ENCODE assay signal across 12 cellular contexts in genomic region chr12:113413488-113413939, GRCh38. TPM values are rescaled to one million over a fixed set of nuclear protein-coding genes. Genes with fewer than 3 reads are reported as not detected.
DNase-seq lines count a peak whose midpoint lies in the region; TF ChIP-seq lines count a peak whose summit lies in the region.
"Had no signal": no experiment of that assay in that cellular context is flagged by ENCODE, and none has a peak within 500 bp of the region (broad histone marks: within the 10 kb centered on the region; RNA-seq: fewer than 3 reads in every experiment).

No MANE protein-coding gene starts in this region.

- H2AFZ ChIP-seq in hepatocyte, result no peak overlapping the region

- no peak overlapping the region for H3K4me2 ChIP-seq in hepatocyte

- no peaks in the 10 kb centered on the region for H4K20me1 ChIP-seq in hepatocyte (ENCODE audit: insufficient read depth, poor library complexity, severe bottlenecking)

- in situ Hi-C loops in SK-MEL-5 (cut with HindIII; ENCODE audit: low pct_unique_long_range_greater_than_20kb, low sequenced_read_pairs), result no loop called here

- H3K9me2 ChIP-seq in hepatocyte (replicated peaks; ENCODE audit: insufficient read depth), result no peaks in the 10 kb centered on the region

- H3K27ac ChIP-seq in hepatocyte (no peak overlapping the region), prostate gland (no peak overlapping the region), sigmoid colon (no peak overlapping the region)

- 67% methylated on average over 11 of the region's 11 CpGs for WGBS in hepatocyte (ENCODE audit: low lambda C conversion rate, missing lambda C conversion rate)
- WGBS in prostate gland, result 55% methylated on average over 11 of the region's 11 CpGs
- 60 to 70% methylated on average over 11 of the region's 11 CpGs for WGBS in sigmoid colon, 2 donors

- DNase-seq in AG08395 (ENCODE audit: low spot score) (peak; percentile 70), EL (peak; percentile 38), SK-MEL-5 (ENCODE audit: low read depth, low spot score) (peak; percentile 58), hepatocyte (ENCODE audit: low spot score) (peak; percentile 32), ureter (ENCODE audit: low spot score) (no peak), prostate gland (ENCODE audit: low spot score) (no peak), SIG-M5 treated with dmso at 0.1 percent for 504 hours (lab: John Stamatoyannopoulos, UW; ENCODE audit: unreplicated experiment) (no peak), sigmoid colon (no peak)
- DNase-seq: activated naive CD4-positive, alpha-beta T cell; CD8-positive, alpha-beta T cell; NCI-H526; stimulated activated CD4-positive, alpha-beta T cell treated with anti-CD3 and anti-CD28 coated beads, Interleukin-15, amount 100 ng/mL, for 24 hours had no signal

- TF ChIP-seq EP300 in sigmoid colon (IDR thresholded peaks at IDR 0.05), result no peak

- intact Hi-C loops in prostate gland (cut with DNase I) (no loop called here), sigmoid colon (cut with DNase I) (no loop called here)

- H3K4me3 ChIP-seq in hepatocyte (no peak overlapping the region), prostate gland (no peak overlapping the region), sigmoid colon (no peak overlapping the region)

- H3K9me3 ChIP-seq in hepatocyte (ENCODE audit: low read depth) (no peaks in the 10 kb centered on the region), prostate gland (no peaks in the 10 kb centered on the region), sigmoid colon (no peaks in the 10 kb centered on the region)

- H3K27me3 ChIP-seq in hepatocyte, result no peaks in the 10 kb centered on the region
- H3K27me3 ChIP-seq in prostate gland (replicated peaks; ENCODE audit: insufficient read depth), result no peaks in the 10 kb centered on the region
- H3K27me3 ChIP-seq in sigmoid colon, result peaks cover 0 to 12% (median 0%) of the 10 kb centered on the region in 3 donors

- no peaks in the 10 kb centered on the region for H3K79me2 ChIP-seq in hepatocyte

- TF ChIP-seq POLR2A in prostate gland (IDR thresholded peaks at IDR 0.05) (no peak), sigmoid colon (IDR thresholded peaks at IDR 0.05) (no peak)

- H3K36me3 ChIP-seq in hepatocyte (replicated peaks; ENCODE audit: insufficient read depth, low read depth), result no peaks in the 10 kb centered on the region
- H3K36me3 ChIP-seq in prostate gland, result no peaks in the 10 kb centered on the region
- H3K36me3 ChIP-seq in sigmoid colon, result no peaks in the 10 kb centered on the region

- TF ChIP-seq CTCF in hepatocyte (IDR thresholded peaks at IDR 0.05; ENCODE audit: poor library complexity) (no peak), prostate gland (IDR thresholded peaks at IDR 0.05) (no peak), sigmoid colon (IDR thresholded peaks at IDR 0.05) (no peak)

- H3K4me1 ChIP-seq in hepatocyte (ENCODE audit: insufficient read depth) (peaks cover 9% of the 10 kb centered on the region), prostate gland (replicated peaks) (no peaks in the 10 kb centered on the region), sigmoid colon (no peaks in the 10 kb centered on the region)

RNA-seq across cellular contexts. Expression of gene SDSL, which starts 8.7 kb away (rescaled TPM):
- 8.3 and 8.6 TPM in 2 replicates for total RNA-seq in SK-MEL-5 (2014; rRNA removed; shearing (Covaris generic))
- 22.6 and 28.2 TPM in 2 replicates for polyA plus RNA-seq in SK-MEL-5 (2015; cell fraction: cytosol; rRNA removed)
- polyA plus RNA-seq in SK-MEL-5 (2015; cell fraction: nucleus; rRNA removed), result 9.7 and 18.0 TPM in 2 replicates
- total RNA-seq in hepatocyte, result 10.3 and 13.8 TPM in 2 replicates
- polyA plus RNA-seq in hepatocyte, result 24.7 and 26.7 TPM in 2 replicates
- total RNA-seq in ureter, result 17.4 TPM
- 1 to 10 TPM; 6.2 to 8.5 TPM for total RNA-seq in prostate gland
- 1 to 10 TPM in 2 of 4 donors, under 1 TPM in 2; 0.82 to 1.9 (median 0.95) TPM for total RNA-seq in sigmoid colon
- polyA plus RNA-seq in sigmoid colon, result 10 to 100 TPM; 24.3 to 33.0 (median 32.6) TPM
- total RNA-seq: CD8-positive, alpha-beta T cell had no signal

RNA-seq across cellular contexts. Expression of gene SDS, which starts 9.8 kb away (rescaled TPM):
- not detected in 2 replicates for total RNA-seq in SK-MEL-5 (2014; rRNA removed; shearing (Covaris generic))
- not detected in 2 replicates for polyA plus RNA-seq in SK-MEL-5 (2015; cell fraction: cytosol; rRNA removed)
- polyA plus RNA-seq in SK-MEL-5 (2015; cell fraction: nucleus; rRNA removed), result not detected in 2 replicates
- 0.43 and 1.3 TPM in 2 replicates for total RNA-seq in hepatocyte
- 0.39 and 1.1 TPM in 2 replicates for polyA plus RNA-seq in hepatocyte
- 6.4 TPM for total RNA-seq in ureter
- total RNA-seq in prostate gland, result under 1 TPM; 0.50 to 0.80 TPM
- under 1 TPM in 1 of 4 donors, not detected in 3; 0.27 TPM for total RNA-seq in sigmoid colon
- polyA plus RNA-seq in sigmoid colon, result 10 to 100 TPM in 1 of 3 donors, 1 to 10 TPM in 2; 2.9 to 23.6 (median 4.8) TPM
- total RNA-seq: CD8-positive, alpha-beta T cell had no signal

RNA-seq across cellular contexts. Expression of gene PLBD2, which starts 55.1 kb away (rescaled TPM):
- total RNA-seq in SK-MEL-5 (2014; rRNA removed; shearing (Covaris generic)), result 28.3 and 30.2 TPM in 2 replicates
- 144 and 155 TPM in 2 replicates for polyA plus RNA-seq in SK-MEL-5 (2015; cell fraction: cytosol; rRNA removed)
- 16.1 and 20.0 TPM in 2 replicates for polyA plus RNA-seq in SK-MEL-5 (2015; cell fraction: nucleus; rRNA removed)
- total RNA-seq in hepatocyte (19.1 and 32.5 TPM in 2 replicates), ureter (31.8 TPM), prostate gland (100 to 1,000 TPM in 1 of 2 donors, 10 to 100 TPM in 1; 48.2 to 114 TPM), sigmoid colon (10 to 100 TPM; 13.2 to 39.1 (median 16.4) TPM)
- polyA plus RNA-seq in hepatocyte (40.5 and 47.6 TPM in 2 replicates), sigmoid colon (10 to 100 TPM in 1 of 3 donors, 1 to 10 TPM in 2; 3.0 to 14.4 (median 8.3) TPM)

RNA-seq across cellular contexts. Expression of gene LHX5, which starts 58.2 kb away (rescaled TPM):
- 0.03 TPM in 1 of 2 replicates, not detected in the other for total RNA-seq in SK-MEL-5 (2014; rRNA removed; shearing (Covaris generic))
- polyA plus RNA-seq in SK-MEL-5 (2015; cell fraction: cytosol; rRNA removed), result 0.04 TPM in 1 of 2 replicates, not detected in the other
- not detected in 2 replicates for polyA plus RNA-seq in SK-MEL-5 (2015; cell fraction: nucleus; rRNA removed)
- total RNA-seq in hepatocyte, result 0.04 and 0.10 TPM in 2 replicates
- 0.06 TPM in 1 of 2 replicates, not detected in the other for polyA plus RNA-seq in hepatocyte
- not detected for total RNA-seq in ureter
- not detected for total RNA-seq in prostate gland
- not detected for total RNA-seq in sigmoid colon
- polyA plus RNA-seq in sigmoid colon, result not detected
- total RNA-seq: CD8-positive, alpha-beta T cell had no signal

Comparison
In these comparisons a context has a peak if more than half of its experiments do, and no peak if none do; other contexts are left out.
1. DNase-seq: peak in AG08395 (single experiment), EL (single experiment), SK-MEL-5 (single experiment) and hepatocyte (single experiment); none in ureter (single experiment), prostate gland (single experiment), SIG-M5 treated with dmso at 0.1 percent for 504 hours (single experiment) and sigmoid colon (single experiment).